In the genomic region with DNA sequence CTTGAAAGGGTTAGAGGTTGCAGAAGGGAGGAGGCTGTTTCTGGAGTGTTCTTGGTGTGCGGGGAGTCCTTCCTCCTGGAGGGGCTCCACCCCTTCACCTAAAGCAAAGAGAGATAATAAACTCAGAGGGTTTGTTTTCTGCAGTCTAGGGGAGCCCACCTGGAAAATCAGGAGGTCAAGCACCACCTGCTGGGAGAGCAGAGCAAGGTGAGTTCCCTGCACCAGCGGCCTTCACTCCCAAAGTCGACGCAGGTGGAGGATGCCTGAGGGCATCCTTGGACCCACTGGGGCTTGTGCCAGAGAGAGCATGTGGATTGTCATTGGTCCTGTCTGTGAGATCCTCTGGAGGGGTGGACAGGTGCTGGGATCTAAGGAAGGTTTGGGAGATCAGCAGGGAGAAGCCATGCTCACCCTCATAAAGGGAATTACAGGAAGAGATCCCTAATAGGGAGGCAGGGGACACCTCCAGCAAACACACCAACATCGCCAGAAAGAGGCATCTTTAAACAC, we compare ENCODE assay signal across 2 cellular contexts.
TF ChIP-seq lines count a peak whose summit lies in the region.

No MANE protein-coding gene starts in this region.

TF ChIP-seq in HCT116, 20 proteins besides CTCF, POLR2A, EP300 and RAD21:
- TF ChIP-seq, protein P1, sequence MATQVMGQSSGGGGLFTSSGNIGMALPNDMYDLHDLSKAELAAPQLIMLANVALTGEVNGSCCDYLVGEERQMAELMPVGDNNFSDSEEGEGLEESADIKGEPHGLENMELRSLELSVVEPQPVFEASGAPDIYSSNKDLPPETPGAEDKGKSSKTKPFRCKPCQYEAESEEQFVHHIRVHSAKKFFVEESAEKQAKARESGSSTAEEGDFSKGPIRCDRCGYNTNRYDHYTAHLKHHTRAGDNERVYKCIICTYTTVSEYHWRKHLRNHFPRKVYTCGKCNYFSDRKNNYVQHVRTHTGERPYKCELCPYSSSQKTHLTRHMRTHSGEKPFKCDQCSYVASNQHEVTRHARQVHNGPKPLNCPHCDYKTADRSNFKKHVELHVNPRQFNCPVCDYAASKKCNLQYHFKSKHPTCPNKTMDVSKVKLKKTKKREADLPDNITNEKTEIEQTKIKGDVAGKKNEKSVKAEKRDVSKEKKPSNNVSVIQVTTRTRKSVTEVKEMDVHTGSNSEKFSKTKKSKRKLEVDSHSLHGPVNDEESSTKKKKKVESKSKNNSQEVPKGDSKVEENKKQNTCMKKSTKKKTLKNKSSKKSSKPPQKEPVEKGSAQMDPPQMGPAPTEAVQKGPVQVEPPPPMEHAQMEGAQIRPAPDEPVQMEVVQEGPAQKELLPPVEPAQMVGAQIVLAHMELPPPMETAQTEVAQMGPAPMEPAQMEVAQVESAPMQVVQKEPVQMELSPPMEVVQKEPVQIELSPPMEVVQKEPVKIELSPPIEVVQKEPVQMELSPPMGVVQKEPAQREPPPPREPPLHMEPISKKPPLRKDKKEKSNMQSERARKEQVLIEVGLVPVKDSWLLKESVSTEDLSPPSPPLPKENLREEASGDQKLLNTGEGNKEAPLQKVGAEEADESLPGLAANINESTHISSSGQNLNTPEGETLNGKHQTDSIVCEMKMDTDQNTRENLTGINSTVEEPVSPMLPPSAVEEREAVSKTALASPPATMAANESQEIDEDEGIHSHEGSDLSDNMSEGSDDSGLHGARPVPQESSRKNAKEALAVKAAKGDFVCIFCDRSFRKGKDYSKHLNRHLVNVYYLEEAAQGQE (IDR thresholded peaks at IDR 0.05; ENCODE audit: low read depth): no peak
- TF ChIP-seq CEBPB (IDR thresholded peaks at IDR 0.05; ENCODE audit: low read depth) (no peak), SIN3A (IDR thresholded peaks at IDR 0.05; ENCODE audit: low read depth) (no peak), FOSL1 (IDR thresholded peaks at IDR 0.05; ENCODE audit: low read depth) (no peak), SRF (IDR thresholded peaks at IDR 0.05; ENCODE audit: low read depth) (no peak), ZNF274 (IDR thresholded peaks at IDR 0.05; ENCODE audit: low read depth, low read length) (no peak), POLR2AphosphoS5 (IDR thresholded peaks at IDR 0.05; ENCODE audit: low read depth, low read length) (no peak)
- TF ChIP-seq, protein P2, sequence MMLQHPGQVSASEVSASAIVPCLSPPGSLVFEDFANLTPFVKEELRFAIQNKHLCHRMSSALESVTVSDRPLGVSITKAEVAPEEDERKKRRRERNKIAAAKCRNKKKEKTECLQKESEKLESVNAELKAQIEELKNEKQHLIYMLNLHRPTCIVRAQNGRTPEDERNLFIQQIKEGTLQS (IDR thresholded peaks at IDR 0.05): no peak

TF ChIP-seq in K562, 482 proteins besides CTCF, POLR2A, EP300 and RAD21:
- TF ChIP-seq, protein P1 (CRISPR knock-in tag; IDR thresholded peaks at IDR 0.05; ENCODE audit: low read depth): no peak
- TF ChIP-seq TAF1 (IDR thresholded peaks at IDR 0.05; ENCODE audit: control insufficient read depth, extremely low read depth, insufficient read depth, low read length, severe bottlenecking) (no peak), TAF9B (IDR thresholded peaks at IDR 0.05; ENCODE audit: partially characterized antibody) (no peak), CEBPG (CRISPR knock-in tag; IDR thresholded peaks at IDR 0.05) (no peak), CEBPG (tag; conservative IDR thresholded peaks at IDR 0.05 in 1 of 2, IDR thresholded peaks at IDR 0.05 in 1 of 2) (no peak), PML (IDR thresholded peaks at IDR 0.05; ENCODE audit: low read length) (no peak), IFI16 (CRISPR knock-in tag; IDR thresholded peaks at IDR 0.05) (no peak), BACH1 (tag; IDR thresholded peaks at IDR 0.05) (no peak), SETDB1 (IDR thresholded peaks at IDR 0.05; ENCODE audit: low read length) (no peak), SPI1 (IDR thresholded peaks at IDR 0.05; ENCODE audit: borderline replicate concordance, low read depth, low read length) (no peak), CBFA2T2 (conservative IDR thresholded peaks at IDR 0.05) (no peak), PRPF4 (IDR thresholded peaks at IDR 0.05; ENCODE audit: insufficient read depth, low read depth, low read length, poor library complexity, severe bottlenecking) (no peak), MCM2 (IDR thresholded peaks at IDR 0.05; ENCODE audit: low read depth) (no peak), TCF3 (CRISPR knock-in tag; IDR thresholded peaks at IDR 0.05) (no peak), ZNF384 (IDR thresholded peaks at IDR 0.05; ENCODE audit: low read depth, low read length) (no peak), NFIX (CRISPR knock-in tag; IDR thresholded peaks at IDR 0.05; ENCODE audit: low read depth) (no peak), TBL1XR1 (IDR thresholded peaks at IDR 0.05; ENCODE audit: low read length in 2 of 2) (no peak)
- TF ChIP-seq, protein P3, sequence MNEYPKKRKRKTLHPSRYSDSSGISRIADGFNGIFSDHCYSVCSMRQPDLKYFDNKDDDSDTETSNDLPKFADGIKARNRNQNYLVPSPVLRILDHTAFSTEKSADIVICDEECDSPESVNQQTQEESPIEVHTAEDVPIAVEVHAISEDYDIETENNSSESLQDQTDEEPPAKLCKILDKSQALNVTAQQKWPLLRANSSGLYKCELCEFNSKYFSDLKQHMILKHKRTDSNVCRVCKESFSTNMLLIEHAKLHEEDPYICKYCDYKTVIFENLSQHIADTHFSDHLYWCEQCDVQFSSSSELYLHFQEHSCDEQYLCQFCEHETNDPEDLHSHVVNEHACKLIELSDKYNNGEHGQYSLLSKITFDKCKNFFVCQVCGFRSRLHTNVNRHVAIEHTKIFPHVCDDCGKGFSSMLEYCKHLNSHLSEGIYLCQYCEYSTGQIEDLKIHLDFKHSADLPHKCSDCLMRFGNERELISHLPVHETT (CRISPR knock-in tag; conservative IDR thresholded peaks at IDR 0.05 in 1 of 2, IDR thresholded peaks at IDR 0.05 in 1 of 2): no peak
